ENCODE assay signal across 16 cellular contexts in the genomic region with DNA sequence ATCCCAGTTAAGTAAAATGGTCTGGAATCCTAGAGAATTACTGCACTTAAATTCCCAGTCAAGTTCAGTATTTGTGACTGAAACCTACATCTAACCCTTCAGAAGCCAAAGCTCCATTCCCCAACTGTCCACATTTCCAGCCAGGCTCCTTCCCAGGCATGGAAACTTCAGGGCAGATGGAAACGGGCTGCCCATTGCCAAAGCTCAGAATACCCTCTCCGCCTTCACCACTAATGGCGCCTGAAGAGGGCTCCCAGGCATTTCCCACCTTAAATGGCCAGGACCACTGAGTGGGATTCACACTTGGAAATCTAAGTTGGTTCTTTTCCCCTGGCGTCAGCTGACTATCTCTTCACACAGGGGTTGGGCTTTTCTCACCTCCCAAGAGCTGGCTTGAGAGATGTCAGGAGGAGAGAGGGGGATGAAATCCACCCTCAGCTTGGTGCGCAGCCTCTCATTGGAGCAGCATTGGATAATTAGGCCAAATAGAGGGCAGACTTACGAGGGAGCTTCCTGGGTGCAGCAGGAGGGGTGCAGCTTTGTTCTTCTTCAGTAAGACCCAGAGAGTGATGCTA.
DNase-seq lines count a peak whose midpoint lies in the region; ATAC-seq and TF ChIP-seq lines count a peak whose summit lies in the region.
"Had no signal": no experiment of that assay in that cellular context is flagged by ENCODE, and none has a peak within 500 bp of the region (broad histone marks: within the 10 kb centered on the region; RNA-seq: fewer than 3 reads in every experiment).

No MANE protein-coding gene starts in this region.

- BruUV-seq in mammary epithelial cell (replicated peaks; lab: Mats Ljungman, UMichigan), result no TSS peak

- DNase-seq in breast epithelium (ENCODE audit: low spot score in 2 of 2) (no peak), mammary epithelial cell (no peak), endodermal cell (peak; percentile 38), sciatic nerve (ENCODE audit: low spot score) (peak; percentile 26), upper lobe of right lung (peak; percentile 23), A172 (ENCODE audit: low spot score) (no peak), anterior cingulate cortex (lab: John Stamatoyannopoulos, UW) (no peak), NCI-H128 (lab: John Stamatoyannopoulos, UW; ENCODE audit: unreplicated experiment) (no peak)
- DNase-seq: CD8-positive, alpha-beta T cell; DMS79; GM23248; HCEC 1CT; NCI-H1930; OCI-M1 had no signal

- TF ChIP-seq CTCF in breast epithelium (IDR thresholded peaks at IDR 0.05), result no peak
- no peak for TF ChIP-seq CTCF in mammary epithelial cell (conservative IDR thresholded peaks at IDR 0.05 in 1 of 2, IDR thresholded peaks at IDR 0.05 in 1 of 2; ENCODE audit: extremely low read depth in 1 of 2, insufficient read depth in 1 of 2, low read depth in 1 of 2, low read length in 2 of 2)
- no peak for TF ChIP-seq CTCF in endodermal cell (conservative IDR thresholded peaks at IDR 0.05)
- TF ChIP-seq CTCF in upper lobe of right lung (IDR thresholded peaks at IDR 0.05), result no peak

- H3K4me3 ChIP-seq in breast epithelium, result no peak overlapping the region
- no peak overlapping the region for H3K4me3 ChIP-seq in mammary epithelial cell (replicated peaks in 1 of 3; ENCODE audit: insufficient read depth in 1 of 3, low read depth in 2 of 3, low read length in 3 of 3)
- no peak overlapping the region for H3K4me3 ChIP-seq in endodermal cell (ENCODE audit: low read length)
- H3K4me3 ChIP-seq in upper lobe of right lung, result no peak overlapping the region
- H3K4me3 ChIP-seq: BLaER1, GM23248 had no signal

- H3K4me1 Mint-ChIP-seq in endodermal cell, result peaks cover 25% of the 10 kb centered on the region

- H3K27me3 Mint-ChIP-seq in endodermal cell (ENCODE audit: insufficient read depth), result peaks cover 39% of the 10 kb centered on the region

- H3K79me2 ChIP-seq in mammary epithelial cell (ENCODE audit: insufficient read depth, low read length), result no peaks in the 10 kb centered on the region

- H3K27ac ChIP-seq in breast epithelium (peak overlapping the region; percentile 37 to 61), mammary epithelial cell (ENCODE audit: insufficient read depth, low read depth, low read length) (no peak overlapping the region), endodermal cell (ENCODE audit: low read depth, low read length) (no peak overlapping the region), upper lobe of right lung (peak overlapping the region; percentile 30)
- H3K27ac ChIP-seq: BLaER1, GM23248, HL-60 had no signal

- no peaks in the 10 kb centered on the region for H4K20me1 ChIP-seq in mammary epithelial cell (ENCODE audit: insufficient read depth, low read length)
- H4K20me1 ChIP-seq: BLaER1 had no signal

- CTCF ChIA-PET in mammary epithelial cell (lab: Charles Lee; ENCODE audit: low non-redundant PET), result interaction anchor here (0.6 kb wide), 1 partner anchor 358 kb away, joined by 3 read pairs; no protein-coding TSS in a partner anchor

- H3K9me3 ChIP-seq in breast epithelium (no peaks in the 10 kb centered on the region), mammary epithelial cell (replicated peaks; ENCODE audit: insufficient read depth, low read length) (peaks cover 3% of the 10 kb centered on the region), endodermal cell (ENCODE audit: control insufficient read depth, low read length) (peaks cover 18% of the 10 kb centered on the region), upper lobe of right lung (no peaks in the 10 kb centered on the region)

- intact Hi-C loops in breast epithelium (cut with DNase I; ENCODE audit: low total_unique reads) (no loop called here), mammary epithelial cell (cut with micrococcal nuclease) (no loop called here), sciatic nerve (cut with DNase I) (no loop called here), upper lobe of right lung (cut with DNase I) (no loop called here)

- H3K36me3 ChIP-seq in breast epithelium, result no peaks in the 10 kb centered on the region
- H3K36me3 ChIP-seq in mammary epithelial cell (ENCODE audit: insufficient read depth, low read length), result no peaks in the 10 kb centered on the region
- no peaks in the 10 kb centered on the region for H3K36me3 ChIP-seq in endodermal cell (ENCODE audit: control insufficient read depth, insufficient read depth, low read length)
- no peaks in the 10 kb centered on the region for H3K36me3 ChIP-seq in upper lobe of right lung
- H3K36me3 ChIP-seq: BLaER1 had no signal

- H3K4me1 ChIP-seq in breast epithelium, result no peaks in the 10 kb centered on the region
- H3K4me1 ChIP-seq in mammary epithelial cell (ENCODE audit: insufficient read depth, low read length), result peaks cover 6% of the 10 kb centered on the region
- no peaks in the 10 kb centered on the region for H3K4me1 ChIP-seq in endodermal cell (ENCODE audit: control insufficient read depth, insufficient read depth, low read length)
- H3K4me1 ChIP-seq in upper lobe of right lung, result no peaks in the 10 kb centered on the region

- in situ Hi-C loops in mammary epithelial cell (cut with MboI; ENCODE audit: low sequenced_read_pairs in 2 of 2), result no loop called here

- H2AFZ ChIP-seq in mammary epithelial cell (ENCODE audit: low read depth, low read length), result no peak overlapping the region
- H2AFZ ChIP-seq: GM23248 had no signal

- H3K9ac ChIP-seq in mammary epithelial cell (ENCODE audit: insufficient read depth, low read length), result no peak overlapping the region
- no peak overlapping the region for H3K9ac ChIP-seq in endodermal cell (ENCODE audit: extremely low read depth, low read length, poor library complexity, severe bottlenecking)
- H3K9ac ChIP-seq: BLaER1, GM23248 had no signal

- no peak overlapping the region for H3K4me3 Mint-ChIP-seq in endodermal cell
- H3K4me3 Mint-ChIP-seq: CD8-positive, alpha-beta T cell had no signal

- no peak for ATAC-seq in sciatic nerve
- no peak for ATAC-seq in upper lobe of right lung
- ATAC-seq: CD8-positive, alpha-beta T cell had no signal

- no peak overlapping the region for H3K4me2 ChIP-seq in mammary epithelial cell (ENCODE audit: insufficient read depth, low read depth, low read length)
- H3K4me2 ChIP-seq: BLaER1 had no signal

- no peaks in the 10 kb centered on the region for H3K36me3 Mint-ChIP-seq in endodermal cell (ENCODE audit: low read depth)
- H3K36me3 Mint-ChIP-seq: CD8-positive, alpha-beta T cell had no signal

- H3K27me3 ChIP-seq in breast epithelium (peaks cover 0 to 6% of the 10 kb centered on the region in 2 donors), mammary epithelial cell (ENCODE audit: insufficient read depth, low read length) (no peaks in the 10 kb centered on the region), endodermal cell (ENCODE audit: control insufficient read depth, insufficient read depth, low read length, poor library complexity, severe bottlenecking) (no peaks in the 10 kb centered on the region), upper lobe of right lung (peaks cover 9% of the 10 kb centered on the region)
- H3K27me3 ChIP-seq: BLaER1 had no signal

- dilution Hi-C loops in mammary epithelial cell (cut with HindIII; ENCODE audit: low sequenced_read_pairs), result no loop called here

- TF ChIP-seq POLR2A in breast epithelium (IDR thresholded peaks at IDR 0.05), result no peak

- WGBS in mammary epithelial cell (ENCODE audit: low coverage, missing lambda C conversion rate), result 85% methylated on average over 6 of the region's 6 CpGs
- 93 to 97% methylated on average over 4 to 6 of the region's 6 CpGs for WGBS in endodermal cell (ENCODE audit: insufficient coverage in 1 of 2, insufficient read length in 1 of 2), 2 experiments

- peaks cover 20% of the 10 kb centered on the region for H3K9me3 Mint-ChIP-seq in endodermal cell
- H3K9me3 Mint-ChIP-seq: CD8-positive, alpha-beta T cell had no signal

- no peak overlapping the region for H3K27ac Mint-ChIP-seq in endodermal cell
- H3K27ac Mint-ChIP-seq: CD8-positive, alpha-beta T cell had no signal

Comparison
In these comparisons a context has a peak if more than half of its experiments do, and no peak if none do; other contexts are left out.
1. H3K27ac ChIP-seq: peak in breast epithelium (2 of 2) and upper lobe of right lung (single experiment); none in mammary epithelial cell (single experiment) and endodermal cell (single experiment).
2. DNase-seq: peak in endodermal cell (single experiment), sciatic nerve (single experiment) and upper lobe of right lung (single experiment); none in breast epithelium (0 of 2), mammary epithelial cell (single experiment), A172 (single experiment), anterior cingulate cortex (0 of 58) and NCI-H128 (single experiment).